ENCODE assay signal across 18 cellular contexts in genomic region chr1:97038410-97038809, GRCh38.
"Had no signal": no experiment of that assay in that cellular context is flagged by ENCODE, and none has a peak within 500 bp of the region (broad histone marks: within the 10 kb centered on the region; RNA-seq: fewer than 3 reads in every experiment).

No MANE protein-coding gene starts in this region.

- H3K27ac ChIP-seq: colonic mucosa, esophagus muscularis mucosa, prostate gland, transverse colon, vagina had no signal

- H3K4me3 ChIP-seq: colonic mucosa, esophagus muscularis mucosa, lung, prostate gland, smooth muscle cell, transverse colon, vagina had no signal

- H3K4me1 ChIP-seq: colonic mucosa, esophagus muscularis mucosa, prostate gland, transverse colon, vagina had no signal

- H3K36me3 ChIP-seq: colonic mucosa, esophagus muscularis mucosa, prostate gland, transverse colon, vagina had no signal

- H3K27me3 ChIP-seq: colonic mucosa, esophagus muscularis mucosa, transverse colon, vagina had no signal

- H3K9me3 ChIP-seq: colonic mucosa, prostate gland, vagina had no signal

- H3K4me1 Mint-ChIP-seq: neural crest cell had no signal

- H3K4me2 ChIP-seq: smooth muscle cell had no signal

- ATAC-seq: activated CD4-positive, CD25-positive, alpha-beta regulatory T cell treated with anti-CD3 and anti-CD28 coated beads, Interleukin-2, amount 50 U/mL, for 24 hours; right cardiac atrium had no signal

- H3K4me3 Mint-ChIP-seq: neural crest cell had no signal

- DNase-seq: activated CD4-positive, alpha-beta T cell treated with anti-CD3 and anti-CD28 coated beads, Interleukin-2, amount 50 U/mL, for 1 hour; activated naive CD4-positive, alpha-beta T cell; caudate nucleus; colonic mucosa; midbrain; right cardiac atrium; stimulated activated CD4-positive, alpha-beta T cell treated with anti-CD3 and anti-CD28 coated beads, Interleukin-4, amount 100 ng/mL, for 4 hours; stimulated activated CD8-positive, alpha-beta memory T cell treated with anti-CD3 and anti-CD28 coated beads, Interleukin-4, amount 100 ng/mL, for 48 hours; stimulated activated naive CD4-positive, alpha-beta T cell treated with Interleukin-2 at 50 U/mL for 16 hours; T-helper 9 cell; transverse colon had no signal
